In the genomic region with DNA sequence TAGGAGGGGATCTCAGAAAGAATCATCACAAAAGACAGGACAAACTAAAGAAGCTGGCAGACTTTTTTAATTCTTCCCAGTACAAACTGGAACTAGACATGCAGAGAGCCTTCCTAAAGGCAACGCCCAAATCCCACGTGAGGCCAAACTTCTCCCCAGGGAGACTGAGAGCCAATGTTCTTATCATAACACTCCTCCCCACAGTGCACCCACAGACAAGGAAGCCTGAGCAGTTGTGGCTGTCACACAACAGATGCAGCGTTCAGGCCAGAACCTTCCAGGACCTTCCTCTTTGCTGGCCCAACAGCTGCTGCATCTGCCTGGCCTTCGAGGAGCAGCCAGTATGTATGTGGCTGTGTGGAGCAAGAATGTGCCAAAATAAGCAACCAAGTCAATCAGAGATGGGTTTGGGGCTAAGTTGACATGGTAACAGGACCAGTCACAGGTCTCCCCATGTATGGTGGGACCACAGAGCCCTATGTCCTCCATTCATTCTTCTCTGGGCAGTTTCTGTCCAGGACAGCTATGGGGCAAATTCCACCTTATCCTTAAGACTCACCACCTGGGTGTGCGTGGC, we compare ENCODE assay signal across 8 cellular contexts. TPM values are rescaled to one million over a fixed set of nuclear protein-coding genes. Genes with fewer than 3 reads are reported as not detected.
DNase-seq lines count a peak whose midpoint lies in the region; ATAC-seq and TF ChIP-seq lines count a peak whose summit lies in the region.

No MANE protein-coding gene starts in this region.

- H2AFZ ChIP-seq in mammary epithelial cell (ENCODE audit: low read depth, low read length): no peak overlapping the region

- 28 to 68% methylated on average over 5 of the region's 5 CpGs for WGBS in testis, 2 donors
- WGBS in mammary epithelial cell (ENCODE audit: low coverage, missing lambda C conversion rate): 95% methylated on average over 4 of the region's 5 CpGs

- intact Hi-C loops in activated CD4-positive, alpha-beta T cell treated with anti-CD3 and anti-CD28 coated beads for 36 hours (cut with DNase I, micrococcal nuclease): loop anchor here (5.0 kb wide), 2 partner anchors 33 to 73 kb away; partner anchors contain the start of gene SRPK2 (in 1 of the 2)
- intact Hi-C loops in left cardiac atrium (cut with DNase I): no loop called here
- intact Hi-C loops in testis (cut with DNase I; ENCODE audit: low total_unique reads): no loop called here
- intact Hi-C loops in mammary epithelial cell (cut with micrococcal nuclease): no loop called here

- peaks cover 87% of the 10 kb centered on the region for H3K79me2 ChIP-seq in mammary epithelial cell (ENCODE audit: insufficient read depth, low read length)

- no peaks in the 10 kb centered on the region for H4K20me1 ChIP-seq in mammary epithelial cell (ENCODE audit: insufficient read depth, low read length)

- no peaks in the 10 kb centered on the region for H3K9me3 Mint-ChIP-seq in activated CD4-positive, alpha-beta T cell treated with anti-CD3 and anti-CD28 coated beads for 36 hours (ENCODE audit: low read depth)
- H3K9me3 Mint-ChIP-seq in T-cell: no peaks in the 10 kb centered on the region
- H3K9me3 Mint-ChIP-seq in endothelial cell (ENCODE audit: unreplicated experiment): no peaks in the 10 kb centered on the region

- H3K36me3 ChIP-seq in testis (ENCODE audit: low read depth, missing control alignments) (no peaks in the 10 kb centered on the region), mammary epithelial cell (ENCODE audit: insufficient read depth, low read length) (no peaks in the 10 kb centered on the region)

- CTCF ChIA-PET in activated CD4-positive, alpha-beta T cell treated with anti-CD3 and anti-CD28 coated beads for 36 hours (lab: Charles Lee): interaction anchor here (1.0 kb wide), 1 partner anchor 9 kb away, joined by 3 read pairs; no protein-coding TSS in a partner anchor
- CTCF ChIA-PET in T-cell (lab: Charles Lee): interaction anchor here in 1 of 2 donors (1.0 kb wide), 1 partner anchor 147 kb away, joined by 5 read pairs; no protein-coding TSS in a partner anchor
- CTCF ChIA-PET in mammary epithelial cell (lab: Charles Lee; ENCODE audit: low non-redundant PET): no interaction called here

- H3K27me3 ChIP-seq in testis: no peaks in the 10 kb centered on the region
- H3K27me3 ChIP-seq in mammary epithelial cell (ENCODE audit: insufficient read depth, low read length): no peaks in the 10 kb centered on the region

- H3K27ac Mint-ChIP-seq in activated CD4-positive, alpha-beta T cell treated with anti-CD3 and anti-CD28 coated beads for 36 hours: peak overlapping the region; percentile 28
- peak overlapping the region; percentile 92 to 98 for H3K27ac Mint-ChIP-seq in T-cell
- H3K27ac Mint-ChIP-seq in endothelial cell (ENCODE audit: unreplicated experiment): no peak overlapping the region

- POLR2A ChIA-PET in activated CD4-positive, alpha-beta T cell treated with anti-CD3 and anti-CD28 coated beads for 36 hours (lab: Charles Lee): no interaction called here
- POLR2A ChIA-PET in T-cell (lab: Charles Lee): interaction anchor here (0.6 to 0.7 kb wide), 2 partner anchors 35 to 274 kb away, joined by 3 to 4 read pairs; partner anchors contain the start of gene SRPK2 (in 1 of the 2)

- H3K9me3 ChIP-seq in testis (no peaks in the 10 kb centered on the region), mammary epithelial cell (replicated peaks; ENCODE audit: insufficient read depth, low read length) (no peaks in the 10 kb centered on the region)

- in situ Hi-C loops in mammary epithelial cell (cut with MboI; ENCODE audit: low sequenced_read_pairs in 2 of 2): no loop called here

- H3K4me3 ChIP-seq in testis: no peak overlapping the region
- no peak overlapping the region for H3K4me3 ChIP-seq in mammary epithelial cell (replicated peaks in 1 of 3; ENCODE audit: insufficient read depth in 1 of 3, low read depth in 2 of 3, low read length in 3 of 3)

- H3K4me1 ChIP-seq in testis (peaks cover 40% of the 10 kb centered on the region), mammary epithelial cell (ENCODE audit: insufficient read depth, low read length) (peaks cover 13% of the 10 kb centered on the region)

- peaks cover 71% of the 10 kb centered on the region for H3K4me1 Mint-ChIP-seq in activated CD4-positive, alpha-beta T cell treated with anti-CD3 and anti-CD28 coated beads for 36 hours
- H3K4me1 Mint-ChIP-seq in T-cell (peaks cover 63 to 89% (median 77%) of the 10 kb centered on the region in 3 donors), endothelial cell (ENCODE audit: unreplicated experiment) (peaks cover 10% of the 10 kb centered on the region)

- no peak for TF ChIP-seq POLR2A in testis (IDR thresholded peaks at IDR 0.05)

- peaks cover 1% of the 10 kb centered on the region for H3K36me3 Mint-ChIP-seq in activated CD4-positive, alpha-beta T cell treated with anti-CD3 and anti-CD28 coated beads for 36 hours (ENCODE audit: low read depth)
- H3K36me3 Mint-ChIP-seq in T-cell: no peaks in the 10 kb centered on the region
- H3K36me3 Mint-ChIP-seq in endothelial cell (ENCODE audit: low read depth, unreplicated experiment): no peaks in the 10 kb centered on the region

- H3K9ac ChIP-seq in mammary epithelial cell (ENCODE audit: insufficient read depth, low read length): no peak overlapping the region

- dilution Hi-C loops in mammary epithelial cell (cut with HindIII; ENCODE audit: low sequenced_read_pairs): no loop called here

- no peak overlapping the region for H3K4me3 Mint-ChIP-seq in activated CD4-positive, alpha-beta T cell treated with anti-CD3 and anti-CD28 coated beads for 36 hours
- H3K4me3 Mint-ChIP-seq in T-cell: peak overlapping the region; percentile 25 to 68 (median 32)
- H3K4me3 Mint-ChIP-seq in endothelial cell (ENCODE audit: unreplicated experiment): no peak overlapping the region

- H3K27ac ChIP-seq in testis: peak overlapping the region; percentile 73 to 79
- H3K27ac ChIP-seq in mammary epithelial cell (ENCODE audit: insufficient read depth, low read depth, low read length): no peak overlapping the region

- ATAC-seq in activated CD4-positive, alpha-beta T cell treated with anti-CD3 and anti-CD28 coated beads for 36 hours: no peak
- ATAC-seq in T-cell (replicated peaks in 1 of 4) (no peak), left cardiac atrium (peak; percentile 42 to 63), HG03280 (IDR thresholded peaks at IDR 0.05; ENCODE audit: unreplicated experiment) (no peak)

- BruUV-seq in mammary epithelial cell (replicated peaks; lab: Mats Ljungman, UMichigan): no TSS peak

- H3K4me2 ChIP-seq in mammary epithelial cell (ENCODE audit: insufficient read depth, low read depth, low read length): no peak overlapping the region

- no peaks in the 10 kb centered on the region for H3K27me3 Mint-ChIP-seq in activated CD4-positive, alpha-beta T cell treated with anti-CD3 and anti-CD28 coated beads for 36 hours
- no peaks in the 10 kb centered on the region for H3K27me3 Mint-ChIP-seq in T-cell
- H3K27me3 Mint-ChIP-seq in endothelial cell (ENCODE audit: unreplicated experiment): peaks cover 4% of the 10 kb centered on the region

- TF ChIP-seq CTCF in testis (IDR thresholded peaks at IDR 0.05) (no peak), endothelial cell (IDR thresholded peaks at IDR 0.05; ENCODE audit: unreplicated experiment) (no peak), mammary epithelial cell (conservative IDR thresholded peaks at IDR 0.05 in 1 of 2, IDR thresholded peaks at IDR 0.05 in 1 of 2; ENCODE audit: extremely low read depth in 1 of 2, insufficient read depth in 1 of 2, low read depth in 1 of 2, low read length in 2 of 2) (no peak)

- DNase-seq in activated CD4-positive, alpha-beta T cell treated with anti-CD3 and anti-CD28 coated beads for 36 hours: peak; percentile 11
- DNase-seq in activated CD4-positive, alpha-beta T cell treated with anti-CD3 and anti-CD28 coated beads, Interleukin-2, amount 50 U/mL, for 48 hours: no peak
- DNase-seq in T-cell (peak in 2 of 34 experiments; percentile 10 to 12), left cardiac atrium (peak; percentile 48), testis (peak; percentile 79), endothelial cell (ENCODE audit: low spot score) (no peak), mammary epithelial cell (no peak)

RNA-seq across cellular contexts. Expression of gene SRPK2, which starts 34.9 kb away (rescaled TPM):
- total RNA-seq in activated CD4-positive, alpha-beta T cell treated with anti-CD3 and anti-CD28 coated beads for 36 hours: 10 to 100 TPM; 42.7 to 42.9 TPM
- total RNA-seq in T-cell: 10 to 100 TPM; 41.6 to 71.4 (median 46.9) TPM
- 10 to 100 TPM; 26.5 to 28.9 TPM for total RNA-seq in left cardiac atrium
- 100 to 1,000 TPM; 181 to 293 TPM for total RNA-seq in testis
- polyA plus RNA-seq in testis (ENCODE audit: insufficient read depth, low read depth, low replicate concordance): 226 TPM
- total RNA-seq in endothelial cell (ENCODE audit: unreplicated experiment): 70.5 TPM
- total RNA-seq in mammary epithelial cell: 10 to 100 TPM; 73.1 to 96.4 TPM
- 17.1 TPM for polyA plus RNA-seq in mammary epithelial cell
- polyA minus RNA-seq in mammary epithelial cell: 43.8 TPM

Comparison
In these comparisons a context has a peak if more than half of its experiments do, and no peak if none do; other contexts are left out.
1. DNase-seq: peak in activated CD4-positive, alpha-beta T cell treated with anti-CD3 and anti-CD28 coated beads for 36 hours (single experiment), left cardiac atrium (single experiment) and testis (single experiment); none in activated CD4-positive, alpha-beta T cell treated with anti-CD3 and anti-CD28 coated beads, Interleukin-2, amount 50 U/mL, for 48 hours (0 of 2), endothelial cell (single experiment) and mammary epithelial cell (single experiment).
2. ATAC-seq: peak in left cardiac atrium (2 of 2); none in activated CD4-positive, alpha-beta T cell treated with anti-CD3 and anti-CD28 coated beads for 36 hours (single experiment), T-cell (0 of 4) and HG03280 (single experiment).
3. H3K4me3 Mint-ChIP-seq: peak in T-cell (3 of 3); none in activated CD4-positive, alpha-beta T cell treated with anti-CD3 and anti-CD28 coated beads for 36 hours (single experiment) and endothelial cell (single experiment).
4. intact Hi-C loops: an anchor here in activated CD4-positive, alpha-beta T cell treated with anti-CD3 and anti-CD28 coated beads for 36 hours (5.0 kb wide); none called in left cardiac atrium, testis and mammary epithelial cell.